In the genomic region with DNA sequence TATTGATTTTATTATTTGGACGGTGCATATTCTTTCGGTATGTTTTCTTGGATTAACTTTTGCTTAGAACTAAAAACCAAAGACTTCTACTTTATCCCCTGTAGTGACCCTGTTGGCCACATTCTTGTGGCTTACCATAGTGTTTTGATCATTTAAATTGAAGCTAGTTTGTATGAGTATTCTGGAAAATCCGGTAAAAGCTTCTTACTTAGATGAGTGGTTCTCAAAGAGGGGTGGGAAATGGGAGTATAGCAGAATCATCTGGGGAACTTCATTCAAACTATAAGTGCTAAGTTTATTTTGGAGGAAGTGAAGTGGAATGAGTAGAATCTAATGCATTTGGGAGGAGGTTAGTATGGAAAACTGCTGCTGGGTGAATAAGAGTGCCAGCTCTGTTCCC, we compare ENCODE assay signal across 10 cellular contexts. TPM values are rescaled to one million over a fixed set of nuclear protein-coding genes. Genes with fewer than 3 reads are reported as not detected.
DNase-seq lines count a peak whose midpoint lies in the region; ATAC-seq and TF ChIP-seq lines count a peak whose summit lies in the region.
"Had no signal": no experiment of that assay in that cellular context is flagged by ENCODE, and none has a peak within 500 bp of the region (broad histone marks: within the 10 kb centered on the region; RNA-seq: fewer than 3 reads in every experiment).

No MANE protein-coding gene starts in this region.

- no peak for ATAC-seq in left ventricle myocardium superior
- ATAC-seq: left colon had no signal

- peak overlapping the region; percentile 100 for H3K27ac ChIP-seq in left ventricle myocardium inferior (replicated peaks)
- H3K27ac ChIP-seq in vagina = peak overlapping the region; percentile 99

- TF ChIP-seq CTCF in left ventricle myocardium inferior (IDR thresholded peaks at IDR 0.05; ENCODE audit: borderline replicate concordance) (no peak), astrocyte of the cerebellum (IDR thresholded peaks at IDR 0.05; ENCODE audit: low read depth, low read length, missing control alignments) (no peak), vagina (IDR thresholded peaks at IDR 0.05) (no peak)

- TF ChIP-seq POLR2A in vagina (IDR thresholded peaks at IDR 0.05) = no peak

- peak overlapping the region; percentile 97 for H3K4me3 ChIP-seq in left ventricle myocardium inferior
- peak overlapping the region; percentile 82 for H3K4me3 ChIP-seq in astrocyte of the cerebellum (ENCODE audit: low read depth, low read length)
- H3K4me3 ChIP-seq in mucosa of stomach (ENCODE audit: low read length) = no peak overlapping the region
- H3K4me3 ChIP-seq in vagina = peak overlapping the region in 1 of 2 donors; percentile 91

- no peak for DNase-seq in left ventricle myocardium inferior
- no peak for DNase-seq in left ventricle myocardium superior
- peak; percentile 80 for DNase-seq in astrocyte of the cerebellum (ENCODE audit: low read depth)
- no peak for DNase-seq in vagina (ENCODE audit: extremely low spot score in 2 of 2)
- DNase-seq in D341Med (ENCODE audit: low spot score) = no peak
- DNase-seq in stimulated activated CD4-positive, alpha-beta T cell treated with anti-CD3 and anti-CD28 coated beads, Interleukin-4, amount 100 ng/mL, for 24 hours = no peak
- DNase-seq in SHP77 treated with DMSO at 0.1 percent for 48 hours (lab: John Stamatoyannopoulos, UW) = no peak
- DNase-seq: left colon, NCI-H146 had no signal

- H3K9me3 ChIP-seq in left ventricle myocardium inferior (replicated peaks) (no peaks in the 10 kb centered on the region), mucosa of stomach (ENCODE audit: control insufficient read depth, low read length) (no peaks in the 10 kb centered on the region), vagina (no peaks in the 10 kb centered on the region)

- intact Hi-C loops in left ventricle myocardium inferior (cut with micrococcal nuclease) (loop anchor here (10.0 kb wide), 1 partner anchor 161 kb away; no protein-coding TSS in a partner anchor), left ventricle myocardium superior (cut with micrococcal nuclease) (no loop called here), vagina (cut with DNase I) (loop anchor here (10.0 kb wide), 1 partner anchor 131 kb away; no protein-coding TSS in a partner anchor)

- H3K9ac ChIP-seq in mucosa of stomach (ENCODE audit: low read length) = peak overlapping the region; percentile 33

- peaks cover 12% of the 10 kb centered on the region for H3K36me3 ChIP-seq in left ventricle myocardium inferior
- no peaks in the 10 kb centered on the region for H3K36me3 ChIP-seq in mucosa of stomach (ENCODE audit: control insufficient read depth, insufficient read depth, low read length)
- H3K36me3 ChIP-seq in vagina = peaks cover 0 to 9% of the 10 kb centered on the region in 2 donors

- H3K27me3 ChIP-seq in left ventricle myocardium inferior (ENCODE audit: low read depth) (no peaks in the 10 kb centered on the region), mucosa of stomach (ENCODE audit: control insufficient read depth, insufficient read depth, low read length) (no peaks in the 10 kb centered on the region), vagina (no peaks in the 10 kb centered on the region)

- in situ Hi-C loops in astrocyte of the cerebellum (cut with HindIII; ENCODE audit: low sequenced_read_pairs) = loop anchor here (10.0 kb wide), 1 partner anchor 171 kb away; no protein-coding TSS in a partner anchor

- peaks cover 91% of the 10 kb centered on the region for H3K4me1 ChIP-seq in left ventricle myocardium inferior
- peaks cover 39% of the 10 kb centered on the region for H3K4me1 ChIP-seq in mucosa of stomach (ENCODE audit: control insufficient read depth, insufficient read depth, low read length)
- peaks cover 68% of the 10 kb centered on the region for H3K4me1 ChIP-seq in vagina

RNA-seq across cellular contexts. Expression of gene PPP1CB, which starts 3.8 kb away (rescaled TPM):
- 461 TPM for total RNA-seq in left ventricle myocardium inferior
- 434 TPM for total RNA-seq in left ventricle myocardium superior
- 236 TPM for total RNA-seq in vagina

RNA-seq across cellular contexts. Expression of gene SPDYA, which starts 55.2 kb away (rescaled TPM):
- total RNA-seq in left ventricle myocardium inferior (0.14 TPM), left ventricle myocardium superior (0.15 TPM), vagina (5.2 TPM)
